26 cellular contexts compared by ENCODE assay signal in genomic region chr2:233005096-233005495, GRCh38. TPM values are rescaled to one million over a fixed set of nuclear protein-coding genes. Genes with fewer than 3 reads are reported as not detected.
"Had no signal": no experiment of that assay in that cellular context is flagged by ENCODE, and none has a peak within 500 bp of the region (broad histone marks: within the 10 kb centered on the region; RNA-seq: fewer than 3 reads in every experiment).

No MANE protein-coding gene starts in this region.

- H3K4me3 Mint-ChIP-seq: activated CD4-positive, alpha-beta memory T cell treated with anti-CD3 and anti-CD28 coated beads for 36 hours; activated CD4-positive, alpha-beta T cell treated with anti-CD3 and anti-CD28 coated beads, Interleukin-2, amount 10 ng/mL, durations not matched to agents 7 days and 5 days; activated naive CD4-positive, alpha-beta T cell treated with anti-CD3 and anti-CD28 coated beads, Interleukin-2, amount 10 ng/mL, durations not matched to agents 7 days and 5 days; activated naive CD8-positive, alpha-beta T cell treated with anti-CD3 and anti-CD28 coated beads, Interleukin-2, amount 10 ng/mL, durations not matched to agents 7 days and 5 days; central memory CD8-positive, alpha-beta T cell; T-cell had no signal

- H3K27me3 Mint-ChIP-seq: activated CD4-positive, alpha-beta memory T cell treated with anti-CD3 and anti-CD28 coated beads for 36 hours; T-cell had no signal

- H3K27ac Mint-ChIP-seq: activated CD4-positive, alpha-beta memory T cell treated with anti-CD3 and anti-CD28 coated beads for 36 hours; activated CD4-positive, alpha-beta T cell treated with anti-CD3 and anti-CD28 coated beads, Interleukin-2, amount 10 ng/mL, durations not matched to agents 7 days and 5 days; activated naive CD4-positive, alpha-beta T cell treated with anti-CD3 and anti-CD28 coated beads, Interleukin-2, amount 10 ng/mL, durations not matched to agents 7 days and 5 days; activated naive CD8-positive, alpha-beta T cell treated with anti-CD3 and anti-CD28 coated beads, Interleukin-2, amount 10 ng/mL, durations not matched to agents 7 days and 5 days; T-cell had no signal

- FAIRE-seq: K562 had no signal

- H3K9me3 Mint-ChIP-seq: activated CD4-positive, alpha-beta memory T cell treated with anti-CD3 and anti-CD28 coated beads for 36 hours; activated CD4-positive, alpha-beta T cell treated with anti-CD3 and anti-CD28 coated beads, Interleukin-2, amount 10 ng/mL, durations not matched to agents 7 days and 5 days; activated naive CD4-positive, alpha-beta T cell treated with anti-CD3 and anti-CD28 coated beads, Interleukin-2, amount 10 ng/mL, durations not matched to agents 7 days and 5 days; activated naive CD8-positive, alpha-beta T cell treated with anti-CD3 and anti-CD28 coated beads, Interleukin-2, amount 10 ng/mL, durations not matched to agents 7 days and 5 days; central memory CD8-positive, alpha-beta T cell; T-cell had no signal

- DNase-seq: activated CD4-positive, alpha-beta memory T cell treated with anti-CD3 and anti-CD28 coated beads for 36 hours; activated CD4-positive, alpha-beta T cell treated with anti-CD3 and anti-CD28 coated beads, Interleukin-2, amount 10 ng/mL, durations not matched to agents 7 days and 5 days; activated CD4-positive, CD25-positive, alpha-beta regulatory T cell; activated CD8-positive, alpha-beta memory T cell treated with anti-CD3 and anti-CD28 coated beads for 24 hours; activated naive CD4-positive, alpha-beta T cell treated with anti-CD3 and anti-CD28 coated beads, Interleukin-2, amount 10 ng/mL, durations not matched to agents 7 days and 5 days; activated naive CD8-positive, alpha-beta T cell treated with anti-CD3 and anti-CD28 coated beads, Interleukin-2, amount 10 ng/mL, durations not matched to agents 7 days and 5 days; Karpas-422; MM.1S; NCI-H1105; NCI-H1436; NCI-H1694 treated with DMSO at 0.1 percent for 48 hours; NCI-H2029 treated with DMSO at 0.1 percent for 48 hours; NCI-H510A treated with DMSO at 0.1 percent for 48 hours; NCI-H69; NK-92 treated with Interleukin-12 subunit alpha and Interleukin-12 subunit beta, amount 100 ng/mL, for 24 hours; OCI-M1; RPMI8226; T-cell; T-helper 2 cell had no signal

- H3K4me1 Mint-ChIP-seq: activated CD4-positive, alpha-beta T cell treated with anti-CD3 and anti-CD28 coated beads, Interleukin-2, amount 10 ng/mL, durations not matched to agents 7 days and 5 days; activated naive CD4-positive, alpha-beta T cell treated with anti-CD3 and anti-CD28 coated beads, Interleukin-2, amount 10 ng/mL, durations not matched to agents 7 days and 5 days; activated naive CD8-positive, alpha-beta T cell treated with anti-CD3 and anti-CD28 coated beads, Interleukin-2, amount 10 ng/mL, durations not matched to agents 7 days and 5 days; T-cell had no signal

- H3K36me3 Mint-ChIP-seq: activated CD4-positive, alpha-beta memory T cell treated with anti-CD3 and anti-CD28 coated beads for 36 hours; activated naive CD4-positive, alpha-beta T cell treated with anti-CD3 and anti-CD28 coated beads, Interleukin-2, amount 10 ng/mL, durations not matched to agents 7 days and 5 days; activated naive CD8-positive, alpha-beta T cell treated with anti-CD3 and anti-CD28 coated beads, Interleukin-2, amount 10 ng/mL, durations not matched to agents 7 days and 5 days; T-cell had no signal

- ATAC-seq: K562, Panc1, Right ventricle myocardium inferior, T-cell had no signal

RNA-seq across cellular contexts. Expression of gene NGEF, which starts 8.0 kb away (rescaled TPM):
- total RNA-seq: activated CD4-positive, alpha-beta T cell treated with anti-CD3 and anti-CD28 coated beads, Interleukin-2, amount 10 ng/mL, durations not matched to agents 7 days and 5 days; activated naive CD8-positive, alpha-beta T cell treated with anti-CD3 and anti-CD28 coated beads, Interleukin-2, amount 10 ng/mL, durations not matched to agents 7 days and 5 days had no signal

RNA-seq across cellular contexts. Expression of gene NEU2, which starts 27.4 kb away (rescaled TPM):
- total RNA-seq: activated CD4-positive, alpha-beta memory T cell treated with anti-CD3 and anti-CD28 coated beads for 36 hours; activated CD4-positive, alpha-beta T cell treated with anti-CD3 and anti-CD28 coated beads, Interleukin-2, amount 10 ng/mL, durations not matched to agents 7 days and 5 days; activated naive CD8-positive, alpha-beta T cell treated with anti-CD3 and anti-CD28 coated beads, Interleukin-2, amount 10 ng/mL, durations not matched to agents 7 days and 5 days; adrenal gland; aorta; breast epithelium; K562; Right ventricle myocardium inferior; T-cell had no signal
